ENCODE assay signal across 8 cellular contexts in the genomic region with DNA sequence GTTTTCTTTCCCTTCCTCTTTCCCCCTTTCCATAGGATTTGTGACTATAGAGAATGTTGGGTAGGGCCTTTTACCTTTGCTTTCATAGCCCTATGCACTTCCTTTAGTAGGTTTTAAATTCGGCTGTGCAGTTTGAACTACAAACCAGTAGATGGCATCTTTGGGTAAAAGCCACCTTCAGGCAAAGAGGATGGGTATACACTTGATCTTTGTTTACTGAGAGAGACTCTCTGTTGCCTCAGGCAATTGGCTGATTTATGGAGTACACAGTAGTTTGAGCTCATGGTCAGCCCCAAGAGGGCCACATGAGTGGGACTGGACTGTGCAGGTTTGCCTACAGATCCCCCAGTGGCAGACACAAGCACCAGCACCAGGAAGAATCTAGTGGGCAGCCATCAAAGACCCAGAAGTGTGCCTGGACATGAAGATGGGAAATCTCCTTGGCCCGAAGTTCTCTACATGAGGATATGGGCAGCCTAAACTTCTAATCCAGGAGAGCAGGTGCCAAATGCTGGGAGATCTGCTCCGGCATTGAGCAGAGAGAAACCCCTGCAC.
A peak's percentile ranks its signal among the peaks of the same experiment; 100 is the strongest.
DNase-seq lines count a peak whose midpoint lies in the region; ATAC-seq and TF ChIP-seq lines count a peak whose summit lies in the region.

No MANE protein-coding gene starts in this region.

- H3K36me3 ChIP-seq in OCI-LY3 (replicated peaks; ENCODE audit: low read depth, low read length) (no peaks in the 10 kb centered on the region), thyroid gland (no peaks in the 10 kb centered on the region)

- H3K27me3 ChIP-seq in OCI-LY3 (ENCODE audit: low read depth, low read length) (no peaks in the 10 kb centered on the region), thyroid gland (no peaks in the 10 kb centered on the region)

- 54 to 76% methylated on average over 2 to 3 of the region's 3 CpGs for WGBS in thyroid gland, 2 donors

- ATAC-seq in HG02885 (IDR thresholded peaks at IDR 0.05; ENCODE audit: poor library complexity, unreplicated experiment) (peak; percentile 50), natural killer cell (no peak), GM18517 (IDR thresholded peaks at IDR 0.05; ENCODE audit: unreplicated experiment) (no peak)

- no peak for TF ChIP-seq POLR2A in thyroid gland (IDR thresholded peaks at IDR 0.05)

- H3K9me3 Mint-ChIP-seq in glutamatergic neuron (ENCODE audit: unreplicated experiment) (no peaks in the 10 kb centered on the region), natural killer cell (peaks cover 11 to 23% of the 10 kb centered on the region in 2 donors)

- H3K27me3 Mint-ChIP-seq in glutamatergic neuron (ENCODE audit: unreplicated experiment) (no peaks in the 10 kb centered on the region), natural killer cell (ENCODE audit: low read depth in 2 of 2) (no peaks in the 10 kb centered on the region)

- H3K4me3 ChIP-seq in OCI-LY3 (ENCODE audit: low read length) = no peak overlapping the region
- H3K4me3 ChIP-seq in thyroid gland (replicated peaks in 1 of 3) = no peak overlapping the region

- H3K4me1 Mint-ChIP-seq in glutamatergic neuron (ENCODE audit: low read depth, unreplicated experiment) (no peaks in the 10 kb centered on the region), natural killer cell (no peaks in the 10 kb centered on the region)

- H3K27ac Mint-ChIP-seq in glutamatergic neuron (ENCODE audit: unreplicated experiment) = no peak overlapping the region
- no peak overlapping the region for H3K27ac Mint-ChIP-seq in natural killer cell

- no peaks in the 10 kb centered on the region for H3K36me3 Mint-ChIP-seq in glutamatergic neuron (ENCODE audit: unreplicated experiment)
- H3K36me3 Mint-ChIP-seq in natural killer cell = peaks cover 15% of the 10 kb centered on the region

- TF ChIP-seq CTCF in OCI-LY3 (IDR thresholded peaks at IDR 0.05; ENCODE audit: low read depth, low read length) = peak; percentile 81
- TF ChIP-seq CTCF in glutamatergic neuron (IDR thresholded peaks at IDR 0.05; ENCODE audit: partially characterized antibody, unreplicated experiment) = peak; percentile 53
- TF ChIP-seq CTCF in natural killer cell (IDR thresholded peaks at IDR 0.05) = no peak
- TF ChIP-seq CTCF in thyroid gland (IDR thresholded peaks at IDR 0.05) = no peak

- DNase-seq in COLO829 (ENCODE audit: low spot score) (peak; percentile 22), glutamatergic neuron (no peak), natural killer cell (no peak), ureter (ENCODE audit: low spot score) (no peak), thyroid gland (no peak)

- no peaks in the 10 kb centered on the region for H3K79me2 ChIP-seq in OCI-LY3 (ENCODE audit: low read length)

- H2AFZ ChIP-seq in OCI-LY3 (ENCODE audit: low read depth, low read length) = peak overlapping the region; percentile 83

- H3K4me2 ChIP-seq in OCI-LY3 (ENCODE audit: low read length) = peak overlapping the region; percentile 27; the same call in 1 of the 2 replicates

- H3K9ac ChIP-seq in OCI-LY3 (ENCODE audit: low read length) = no peak overlapping the region

- H3K4me3 Mint-ChIP-seq in glutamatergic neuron (ENCODE audit: unreplicated experiment) (no peak overlapping the region), natural killer cell (no peak overlapping the region)

- intact Hi-C loops in natural killer cell (cut with micrococcal nuclease) (no loop called here), thyroid gland (cut with DNase I) (no loop called here)

- no peak overlapping the region for H3K27ac ChIP-seq in OCI-LY3 (ENCODE audit: low read length)
- no peak overlapping the region for H3K27ac ChIP-seq in thyroid gland

- H3K9me3 ChIP-seq in OCI-LY3 (ENCODE audit: insufficient read depth, low read length) (no peaks in the 10 kb centered on the region), thyroid gland (no peaks in the 10 kb centered on the region)

- no peaks in the 10 kb centered on the region for H3K4me1 ChIP-seq in OCI-LY3 (ENCODE audit: low read length)
- H3K4me1 ChIP-seq in thyroid gland = no peaks in the 10 kb centered on the region

- no peaks in the 10 kb centered on the region for H4K20me1 ChIP-seq in OCI-LY3 (ENCODE audit: insufficient read depth, low read length)

Comparison
In these comparisons a context has a peak if more than half of its experiments do, and no peak if none do; other contexts are left out.
1. CTCF ChIP-seq: peak in OCI-LY3 (single experiment) and glutamatergic neuron (single experiment); none in natural killer cell (single experiment) and thyroid gland (0 of 6).